ENCODE assay signal across 8 cellular contexts in genomic region chr20:36462440-36463211, GRCh38.
DNase-seq lines count a peak whose midpoint lies in the region; ATAC-seq and TF ChIP-seq lines count a peak whose summit lies in the region.

No MANE protein-coding gene starts in this region.

- peak in 1 of 2 donors; percentile 31 for TF ChIP-seq POLR2A in suprapubic skin (IDR thresholded peaks at IDR 0.05)

- TF ChIP-seq EP300 in suprapubic skin (IDR thresholded peaks at IDR 0.05): no peak

- H3K27ac ChIP-seq in caudate nucleus (ENCODE audit: low read depth, low read length): peak overlapping the region; percentile 89
- peak overlapping the region; percentile 92 for H3K27ac ChIP-seq in left lung
- H3K27ac ChIP-seq in suprapubic skin: peak overlapping the region; percentile 97

- H3K4me3 ChIP-seq in GM08714 (ENCODE audit: low read length) (peak overlapping the region; percentile 77), left lung (peak overlapping the region; percentile 74 to 79), suprapubic skin (peak overlapping the region; percentile 87)

- 3% methylated on average over 12 of the region's 21 CpGs for WGBS in suprapubic skin

- DNase-seq in NCI-H69 (lab: John Stamatoyannopoulos, UW) (peak; percentile 37), caudate nucleus (lab: John Stamatoyannopoulos, UW) (peak in 17 of 61 donors; percentile 7 to 53 (median 23)), left lung (peak in 1 of 2 donors; percentile 83), suprapubic skin (ENCODE audit: low spot score in 2 of 2) (peak in 1 of 2 donors; percentile 83), NCI-H187 (lab: John Stamatoyannopoulos, UW) (no peak), T-helper 9 cell (no peak)

- intact Hi-C loops in left lung (cut with DNase I): no loop called here

- H3K36me3 ChIP-seq in left lung: no peaks in the 10 kb centered on the region
- no peaks in the 10 kb centered on the region for H3K36me3 ChIP-seq in suprapubic skin

- TF ChIP-seq CTCF in left lung (IDR thresholded peaks at IDR 0.05): no peak
- TF ChIP-seq CTCF in suprapubic skin (IDR thresholded peaks at IDR 0.05): no peak

- peaks cover 30 to 63% of the 10 kb centered on the region in 2 donors for H3K4me1 ChIP-seq in left lung
- peaks cover 65% of the 10 kb centered on the region for H3K4me1 ChIP-seq in suprapubic skin

- ATAC-seq in left lung: peak; percentile 12
- ATAC-seq in HG03571 (IDR thresholded peaks at IDR 0.05; ENCODE audit: unreplicated experiment): no peak

- H3K9me3 ChIP-seq in left lung (no peaks in the 10 kb centered on the region), suprapubic skin (no peaks in the 10 kb centered on the region)

- H3K27me3 ChIP-seq in left lung: no peaks in the 10 kb centered on the region
- H3K27me3 ChIP-seq in suprapubic skin: no peaks in the 10 kb centered on the region
